1 cellular context compared by ENCODE assay signal in the genomic region with DNA sequence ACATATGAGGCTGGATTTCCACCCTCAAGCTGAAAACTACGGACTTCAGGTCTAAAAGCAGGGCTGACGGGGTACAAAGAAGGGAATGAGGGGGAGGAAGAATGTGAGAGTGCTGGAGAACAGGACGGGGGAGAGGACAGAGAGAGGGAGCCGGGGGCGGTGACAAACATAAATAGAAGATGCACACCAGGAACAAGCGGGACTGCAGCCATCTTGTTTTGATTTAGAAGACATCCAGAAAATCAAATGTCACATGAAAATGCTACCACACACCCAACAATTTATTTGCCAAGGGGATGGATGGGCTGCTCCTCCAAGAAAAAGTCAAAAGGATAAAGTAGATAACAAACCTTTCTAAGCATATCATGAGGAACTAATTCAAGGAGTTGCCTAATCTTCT.
TF ChIP-seq lines count a peak whose summit lies in the region.

No MANE protein-coding gene starts in this region.

TF ChIP-seq in K562, 482 proteins besides CTCF, POLR2A, EP300 and RAD21 (continued from another document and continues in another):
- no peak for TF ChIP-seq AFF1 (IDR thresholded peaks at IDR 0.05; ENCODE audit: low read depth in 1 of 2, partially characterized antibody in 2 of 2)
- TF ChIP-seq BCOR (IDR thresholded peaks at IDR 0.05) = no peak
- TF ChIP-seq SAFB (IDR thresholded peaks at IDR 0.05; ENCODE audit: borderline replicate concordance, low read depth, low read length) = no peak
- TF ChIP-seq LEF1 (IDR thresholded peaks at IDR 0.05) = no peak
- no peak for TF ChIP-seq TEAD4 (IDR thresholded peaks at IDR 0.05; ENCODE audit: low read length)
- no peak for TF ChIP-seq TEAD4 (CRISPR knock-in tag; IDR thresholded peaks at IDR 0.05; ENCODE audit: borderline replicate concordance)
- no peak for TF ChIP-seq ZNF551 (CRISPR knock-in tag; IDR thresholded peaks at IDR 0.05)
- TF ChIP-seq POLR2H (tag; IDR thresholded peaks at IDR 0.05; ENCODE audit: low read depth) = no peak
- peak; percentile 84 for TF ChIP-seq PTTG1 (tag; IDR thresholded peaks at IDR 0.05; ENCODE audit: low read depth)
- no peak for TF ChIP-seq ZNF146 (CRISPR knock-in tag; IDR thresholded peaks at IDR 0.05; ENCODE audit: unreplicated experiment)
- TF ChIP-seq PRPF4 (IDR thresholded peaks at IDR 0.05; ENCODE audit: insufficient read depth, low read depth, low read length, poor library complexity, severe bottlenecking) = no peak
- TF ChIP-seq WHSC1 (IDR thresholded peaks at IDR 0.05; ENCODE audit: low read length) = no peak
- TF ChIP-seq MYBL2 (IDR thresholded peaks at IDR 0.05; ENCODE audit: low read depth) = no peak
- TF ChIP-seq MYBL2 (CRISPR knock-in tag; IDR thresholded peaks at IDR 0.05; ENCODE audit: borderline replicate concordance) = no peak
- TF ChIP-seq CCNT2 (IDR thresholded peaks at IDR 0.05; ENCODE audit: borderline replicate concordance, extremely low read depth, insufficient read length, low read depth, low read length) = no peak
- TF ChIP-seq, protein P1, sequence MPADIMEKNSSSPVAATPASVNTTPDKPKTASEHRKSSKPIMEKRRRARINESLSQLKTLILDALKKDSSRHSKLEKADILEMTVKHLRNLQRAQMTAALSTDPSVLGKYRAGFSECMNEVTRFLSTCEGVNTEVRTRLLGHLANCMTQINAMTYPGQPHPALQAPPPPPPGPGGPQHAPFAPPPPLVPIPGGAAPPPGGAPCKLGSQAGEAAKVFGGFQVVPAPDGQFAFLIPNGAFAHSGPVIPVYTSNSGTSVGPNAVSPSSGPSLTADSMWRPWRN (IDR thresholded peaks at IDR 0.05; ENCODE audit: low read depth) = no peak
- TF ChIP-seq ZNF282 (CRISPR knock-in tag; IDR thresholded peaks at IDR 0.05) = no peak
- TF ChIP-seq, protein P2, sequence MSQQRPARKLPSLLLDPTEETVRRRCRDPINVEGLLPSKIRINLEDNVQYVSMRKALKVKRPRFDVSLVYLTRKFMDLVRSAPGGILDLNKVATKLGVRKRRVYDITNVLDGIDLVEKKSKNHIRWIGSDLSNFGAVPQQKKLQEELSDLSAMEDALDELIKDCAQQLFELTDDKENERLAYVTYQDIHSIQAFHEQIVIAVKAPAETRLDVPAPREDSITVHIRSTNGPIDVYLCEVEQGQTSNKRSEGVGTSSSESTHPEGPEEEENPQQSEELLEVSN (IDR thresholded peaks at IDR 0.05; ENCODE audit: borderline replicate concordance in 1 of 2, extremely low read depth in 1 of 2, insufficient read depth in 1 of 2, insufficient read length in 1 of 2, low read depth in 1 of 2, low read length in 1 of 2, poor library complexity in 1 of 2, severe bottlenecking in 1 of 2) = no peak
- TF ChIP-seq ILF3 (IDR thresholded peaks at IDR 0.05; ENCODE audit: borderline replicate concordance) = no peak
- no peak for TF ChIP-seq ZNF561 (CRISPR knock-in tag; conservative IDR thresholded peaks at IDR 0.05)
- TF ChIP-seq, protein P3, sequence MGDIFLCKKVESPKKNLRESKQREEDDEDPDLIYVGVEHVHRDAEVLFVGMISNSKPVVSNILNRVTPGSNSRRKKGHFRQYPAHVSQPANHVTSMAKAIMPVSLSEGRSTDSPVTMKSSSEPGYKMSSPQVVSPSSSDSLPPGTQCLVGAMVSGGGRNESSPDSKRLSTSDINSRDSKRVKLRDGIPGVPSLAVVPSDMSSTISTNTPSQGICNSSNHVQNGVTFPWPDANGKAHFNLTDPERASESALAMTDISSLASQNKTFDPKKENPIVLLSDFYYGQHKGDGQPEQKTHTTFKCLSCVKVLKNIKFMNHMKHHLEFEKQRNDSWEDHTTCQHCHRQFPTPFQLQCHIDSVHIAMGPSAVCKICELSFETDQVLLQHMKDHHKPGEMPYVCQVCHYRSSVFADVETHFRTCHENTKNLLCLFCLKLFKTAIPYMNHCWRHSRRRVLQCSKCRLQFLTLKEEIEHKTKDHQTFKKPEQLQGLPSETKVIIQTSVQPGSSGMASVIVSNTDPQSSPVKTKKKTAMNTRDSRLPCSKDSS (IDR thresholded peaks at IDR 0.05; ENCODE audit: low read depth, partially characterized antibody) = no peak
- TF ChIP-seq, protein P4, sequence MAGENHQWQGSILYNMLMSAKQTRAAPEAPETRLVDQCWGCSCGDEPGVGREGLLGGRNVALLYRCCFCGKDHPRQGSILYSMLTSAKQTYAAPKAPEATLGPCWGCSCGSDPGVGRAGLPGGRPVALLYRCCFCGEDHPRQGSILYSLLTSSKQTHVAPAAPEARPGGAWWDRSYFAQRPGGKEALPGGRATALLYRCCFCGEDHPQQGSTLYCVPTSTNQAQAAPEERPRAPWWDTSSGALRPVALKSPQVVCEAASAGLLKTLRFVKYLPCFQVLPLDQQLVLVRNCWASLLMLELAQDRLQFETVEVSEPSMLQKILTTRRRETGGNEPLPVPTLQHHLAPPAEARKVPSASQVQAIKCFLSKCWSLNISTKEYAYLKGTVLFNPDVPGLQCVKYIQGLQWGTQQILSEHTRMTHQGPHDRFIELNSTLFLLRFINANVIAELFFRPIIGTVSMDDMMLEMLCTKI (IDR thresholded peaks at IDR 0.05; ENCODE audit: partially characterized antibody) = no peak
- no peak for TF ChIP-seq TAL1 (IDR thresholded peaks at IDR 0.05)
- no peak for TF ChIP-seq ARNT (IDR thresholded peaks at IDR 0.05)
- TF ChIP-seq USF2 (CRISPR knock-in tag; IDR thresholded peaks at IDR 0.05) = no peak
- TF ChIP-seq KLF10 (CRISPR knock-in tag; IDR thresholded peaks at IDR 0.05) = no peak
- TF ChIP-seq PTRF (tag; IDR thresholded peaks at IDR 0.05) = peak; percentile 90
- peak; percentile 77 for TF ChIP-seq ZNF766 (CRISPR knock-in tag; conservative IDR thresholded peaks at IDR 0.05)
- no peak for TF ChIP-seq MAFK (IDR thresholded peaks at IDR 0.05; ENCODE audit: low read length)
- no peak for TF ChIP-seq NR3C1 (CRISPR knock-in tag; IDR thresholded peaks at IDR 0.05)
- no peak for TF ChIP-seq L3MBTL2 (IDR thresholded peaks at IDR 0.05)
- TF ChIP-seq, protein P5, sequence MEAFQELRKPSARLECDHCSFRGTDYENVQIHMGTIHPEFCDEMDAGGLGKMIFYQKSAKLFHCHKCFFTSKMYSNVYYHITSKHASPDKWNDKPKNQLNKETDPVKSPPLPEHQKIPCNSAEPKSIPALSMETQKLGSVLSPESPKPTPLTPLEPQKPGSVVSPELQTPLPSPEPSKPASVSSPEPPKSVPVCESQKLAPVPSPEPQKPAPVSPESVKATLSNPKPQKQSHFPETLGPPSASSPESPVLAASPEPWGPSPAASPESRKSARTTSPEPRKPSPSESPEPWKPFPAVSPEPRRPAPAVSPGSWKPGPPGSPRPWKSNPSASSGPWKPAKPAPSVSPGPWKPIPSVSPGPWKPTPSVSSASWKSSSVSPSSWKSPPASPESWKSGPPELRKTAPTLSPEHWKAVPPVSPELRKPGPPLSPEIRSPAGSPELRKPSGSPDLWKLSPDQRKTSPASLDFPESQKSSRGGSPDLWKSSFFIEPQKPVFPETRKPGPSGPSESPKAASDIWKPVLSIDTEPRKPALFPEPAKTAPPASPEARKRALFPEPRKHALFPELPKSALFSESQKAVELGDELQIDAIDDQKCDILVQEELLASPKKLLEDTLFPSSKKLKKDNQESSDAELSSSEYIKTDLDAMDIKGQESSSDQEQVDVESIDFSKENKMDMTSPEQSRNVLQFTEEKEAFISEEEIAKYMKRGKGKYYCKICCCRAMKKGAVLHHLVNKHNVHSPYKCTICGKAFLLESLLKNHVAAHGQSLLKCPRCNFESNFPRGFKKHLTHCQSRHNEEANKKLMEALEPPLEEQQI (IDR thresholded peaks at IDR 0.05) = no peak
- no peak for TF ChIP-seq SREBF2 (CRISPR knock-in tag; IDR thresholded peaks at IDR 0.05)
- no peak for TF ChIP-seq CBX8 (IDR thresholded peaks at IDR 0.05; ENCODE audit: borderline replicate concordance, extremely low read depth, low read depth, low read length, poor library complexity, severe bottlenecking)
- no peak for TF ChIP-seq KLF13 (tag; IDR thresholded peaks at IDR 0.05; ENCODE audit: borderline replicate concordance, low read depth)
- no peak for TF ChIP-seq RERE (CRISPR knock-in tag; IDR thresholded peaks at IDR 0.05; ENCODE audit: borderline replicate concordance)
- peak; percentile 71 for TF ChIP-seq CXXC5 (CRISPR knock-in tag; IDR thresholded peaks at IDR 0.05)
